2 cellular contexts compared by ENCODE assay signal in genomic region chr3:25433106-25433505, GRCh38.
TF ChIP-seq lines count a peak whose summit lies in the region.

No MANE protein-coding gene starts in this region.

TF ChIP-seq in SK-N-SH, 30 proteins besides CTCF, POLR2A, EP300 and RAD21 (continued from another document):
- TF ChIP-seq IRF3 (IDR thresholded peaks at IDR 0.05; ENCODE audit: low read depth, low read length) (no peak), EZH2phosphoT487 (IDR thresholded peaks at IDR 0.05; ENCODE audit: borderline replicate concordance, low read depth) (no peak)

TF ChIP-seq in SK-N-SH treated with all-trans-retinoic acid at 6 μM for 48 hours, 23 proteins besides CTCF, POLR2A, EP300 and RAD21 (continued from another document):
- no peak for TF ChIP-seq TSHZ2 (CRISPR knock-in tag; IDR thresholded peaks at IDR 0.05)
- no peak for TF ChIP-seq ZNF70 (CRISPR knock-in tag; IDR thresholded peaks at IDR 0.05)
- no peak for TF ChIP-seq ESRRG (CRISPR knock-in tag; IDR thresholded peaks at IDR 0.05)
- TF ChIP-seq ZFP3 (CRISPR knock-in tag; IDR thresholded peaks at IDR 0.05) = no peak
